Comparison of ENCODE assay signal across 1 cellular context in genomic region chr4:122003335-122003734, GRCh38.
TF ChIP-seq lines count a peak whose summit lies in the region.

No MANE protein-coding gene starts in this region.

TF ChIP-seq in HepG2, 621 proteins besides CTCF, POLR2A, EP300 and RAD21 (continued from another document):
- TF ChIP-seq ZKSCAN8 (CRISPR knock-in tag; IDR thresholded peaks at IDR 0.05; ENCODE audit: borderline replicate concordance) (no peak), KLF12 (CRISPR knock-in tag; IDR thresholded peaks at IDR 0.05; ENCODE audit: borderline replicate concordance) (no peak), ZEB1 (IDR thresholded peaks at IDR 0.05; ENCODE audit: insufficient replicate concordance, low read depth) (no peak), CEBPB (IDR thresholded peaks at IDR 0.05; ENCODE audit: borderline replicate concordance, low read depth, low read length) (no peak), HOXA3 (CRISPR knock-in tag; IDR thresholded peaks at IDR 0.05) (no peak), ATF1 (CRISPR knock-in tag; IDR thresholded peaks at IDR 0.05) (peak; percentile 48; the same call in 1 of the 2 replicates), ZNF3 (CRISPR knock-in tag; IDR thresholded peaks at IDR 0.05) (no peak)
